Comparison of ENCODE assay signal across 2 cellular contexts in genomic region chr2:27065128-27065527, GRCh38.
TF ChIP-seq lines count a peak whose summit lies in the region.

No MANE protein-coding gene starts in this region.

TF ChIP-seq in SK-N-SH, 30 proteins besides CTCF, POLR2A, EP300 and RAD21 (continued from another document):
- TF ChIP-seq REST (IDR thresholded peaks at IDR 0.05; ENCODE audit: low read depth, low read length), result no peak
- no peak for TF ChIP-seq IRF3 (IDR thresholded peaks at IDR 0.05; ENCODE audit: low read depth, low read length)

TF ChIP-seq in SK-N-SH treated with all-trans-retinoic acid at 6 μM for 48 hours, 23 proteins besides CTCF, POLR2A, EP300 and RAD21 (continued from another document):
- TF ChIP-seq PATZ1 (CRISPR knock-in tag; IDR thresholded peaks at IDR 0.05; ENCODE audit: borderline replicate concordance) (no peak), SNAI2 (CRISPR knock-in tag; IDR thresholded peaks at IDR 0.05) (no peak), ZFP30 (CRISPR knock-in tag; IDR thresholded peaks at IDR 0.05) (no peak)
